1 cellular context compared by ENCODE assay signal in genomic region chr18:48540329-48541025, GRCh38.
TF ChIP-seq lines count a peak whose summit lies in the region.

No MANE protein-coding gene starts in this region.

TF ChIP-seq in HEK293, 187 proteins besides CTCF, POLR2A, EP300 and RAD21 (continued from another document):
- TF ChIP-seq ZFP69B (tag by site-specific recombination; IDR thresholded peaks at IDR 0.05) = no peak; the same call in 1 of the 2 replicates
- TF ChIP-seq ZNF394 (tag by site-specific recombination; IDR thresholded peaks at IDR 0.05; ENCODE audit: borderline replicate concordance) = no peak
- TF ChIP-seq HOXD13 (CRISPR knock-in tag; IDR thresholded peaks at IDR 0.05; ENCODE audit: borderline replicate concordance) = no peak; the same call in 1 of the 2 replicates
- TF ChIP-seq ZNF239 (tag by site-specific recombination; IDR thresholded peaks at IDR 0.05) = no peak
- TF ChIP-seq, protein P1, sequence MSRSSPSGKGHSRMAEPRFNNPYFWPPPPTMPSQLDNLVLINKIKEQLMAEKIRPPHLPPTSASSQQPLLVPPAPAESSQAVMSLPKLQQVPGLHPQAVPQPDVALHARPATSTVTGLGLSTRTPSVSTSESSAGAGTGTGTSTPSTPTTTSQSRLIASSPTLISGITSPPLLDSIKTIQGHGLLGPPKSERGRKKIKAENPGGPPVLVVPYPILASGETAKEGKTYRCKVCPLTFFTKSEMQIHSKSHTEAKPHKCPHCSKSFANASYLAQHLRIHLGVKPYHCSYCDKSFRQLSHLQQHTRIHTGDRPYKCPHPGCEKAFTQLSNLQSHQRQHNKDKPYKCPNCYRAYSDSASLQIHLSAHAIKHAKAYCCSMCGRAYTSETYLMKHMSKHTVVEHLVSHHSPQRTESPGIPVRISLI (tag by site-specific recombination; IDR thresholded peaks at IDR 0.05) = no peak
- no peak for TF ChIP-seq ZNF37A (tag by site-specific recombination; IDR thresholded peaks at IDR 0.05)
- TF ChIP-seq KLF7 (tag by site-specific recombination; IDR thresholded peaks at IDR 0.05; ENCODE audit: borderline replicate concordance) = 0 out of 2 replicates have a peak, but pooled peaks have one; percentile 17
- TF ChIP-seq ZNF707 (tag by site-specific recombination; IDR thresholded peaks at IDR 0.05) = no peak
- no peak for TF ChIP-seq ZBTB1 (tag by site-specific recombination; IDR thresholded peaks at IDR 0.05)
- TF ChIP-seq MEIS1 (CRISPR knock-in tag; IDR thresholded peaks at IDR 0.05; ENCODE audit: borderline replicate concordance) = no peak
- TF ChIP-seq ZNF626 (tag by site-specific recombination; IDR thresholded peaks at IDR 0.05) = no peak
- no peak for TF ChIP-seq ZNF664 (tag by site-specific recombination; IDR thresholded peaks at IDR 0.05)
- TF ChIP-seq ZNF692 (tag by site-specific recombination; IDR thresholded peaks at IDR 0.05) = peak; percentile 82
- no peak for TF ChIP-seq MYNN (tag by site-specific recombination; IDR thresholded peaks at IDR 0.05; ENCODE audit: borderline replicate concordance)
- TF ChIP-seq, protein P2, sequence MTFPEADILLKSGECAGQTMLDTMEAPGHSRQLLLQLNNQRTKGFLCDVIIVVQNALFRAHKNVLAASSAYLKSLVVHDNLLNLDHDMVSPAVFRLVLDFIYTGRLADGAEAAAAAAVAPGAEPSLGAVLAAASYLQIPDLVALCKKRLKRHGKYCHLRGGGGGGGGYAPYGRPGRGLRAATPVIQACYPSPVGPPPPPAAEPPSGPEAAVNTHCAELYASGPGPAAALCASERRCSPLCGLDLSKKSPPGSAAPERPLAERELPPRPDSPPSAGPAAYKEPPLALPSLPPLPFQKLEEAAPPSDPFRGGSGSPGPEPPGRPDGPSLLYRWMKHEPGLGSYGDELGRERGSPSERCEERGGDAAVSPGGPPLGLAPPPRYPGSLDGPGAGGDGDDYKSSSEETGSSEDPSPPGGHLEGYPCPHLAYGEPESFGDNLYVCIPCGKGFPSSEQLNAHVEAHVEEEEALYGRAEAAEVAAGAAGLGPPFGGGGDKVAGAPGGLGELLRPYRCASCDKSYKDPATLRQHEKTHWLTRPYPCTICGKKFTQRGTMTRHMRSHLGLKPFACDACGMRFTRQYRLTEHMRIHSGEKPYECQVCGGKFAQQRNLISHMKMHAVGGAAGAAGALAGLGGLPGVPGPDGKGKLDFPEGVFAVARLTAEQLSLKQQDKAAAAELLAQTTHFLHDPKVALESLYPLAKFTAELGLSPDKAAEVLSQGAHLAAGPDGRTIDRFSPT (tag by site-specific recombination; IDR thresholded peaks at IDR 0.05) = no peak
- no peak for TF ChIP-seq ZNF16 (tag by site-specific recombination; IDR thresholded peaks at IDR 0.05; ENCODE audit: low read depth)
- TF ChIP-seq KLF10 (tag by site-specific recombination; IDR thresholded peaks at IDR 0.05) = 0 out of 2 replicates have a peak, but pooled peaks have one; percentile 11
- TF ChIP-seq ZNF558 (tag by site-specific recombination; IDR thresholded peaks at IDR 0.05) = no peak
- no peak for TF ChIP-seq ZNF366 (tag by site-specific recombination; conservative IDR thresholded peaks at IDR 0.05)
- 0 out of 2 replicates have a peak, but pooled peaks have one; percentile 52 for TF ChIP-seq ZNF792 (tag by site-specific recombination; IDR thresholded peaks at IDR 0.05)
- TF ChIP-seq ZNF155 (tag by site-specific recombination; IDR thresholded peaks at IDR 0.05) = no peak
- no peak for TF ChIP-seq ZNF530 (tag by site-specific recombination; IDR thresholded peaks at IDR 0.05; ENCODE audit: low read depth)
- no peak for TF ChIP-seq ATF2 (tag by site-specific recombination; IDR thresholded peaks at IDR 0.05; ENCODE audit: low read depth)
- no peak for TF ChIP-seq ZNF514 (tag by site-specific recombination; IDR thresholded peaks at IDR 0.05)
- no peak for TF ChIP-seq ZNF114 (tag by site-specific recombination; IDR thresholded peaks at IDR 0.05)
- no peak for TF ChIP-seq ZNF561 (tag by site-specific recombination; IDR thresholded peaks at IDR 0.05; ENCODE audit: borderline replicate concordance)
- no peak for TF ChIP-seq ZNF426 (tag by site-specific recombination; IDR thresholded peaks at IDR 0.05)
- TF ChIP-seq ZNF791 (tag by site-specific recombination; IDR thresholded peaks at IDR 0.05) = no peak
- TF ChIP-seq REPIN1 (tag by site-specific recombination; IDR thresholded peaks at IDR 0.05; ENCODE audit: low read depth) = no peak
- no peak for TF ChIP-seq ZNF211 (tag by site-specific recombination; IDR thresholded peaks at IDR 0.05; ENCODE audit: low read depth)
- TF ChIP-seq ZNF416 (tag by site-specific recombination; IDR thresholded peaks at IDR 0.05) = no peak
- no peak for TF ChIP-seq ZNF658 (tag by site-specific recombination; IDR thresholded peaks at IDR 0.05)
- TF ChIP-seq ZNF169 (tag by site-specific recombination; IDR thresholded peaks at IDR 0.05) = no peak
- TF ChIP-seq ZBTB11 (tag by site-specific recombination; conservative IDR thresholded peaks at IDR 0.05; ENCODE audit: low read depth) = peak; percentile 25; the same call in 1 of the 2 replicates
- no peak for TF ChIP-seq ZNF311 (tag by site-specific recombination; IDR thresholded peaks at IDR 0.05; ENCODE audit: borderline replicate concordance)
- TF ChIP-seq ZNF202 (tag by site-specific recombination; IDR thresholded peaks at IDR 0.05; ENCODE audit: borderline replicate concordance) = no peak
- no peak for TF ChIP-seq ZBTB44 (tag by site-specific recombination; IDR thresholded peaks at IDR 0.05)
- no peak for TF ChIP-seq ZSCAN16 (tag by site-specific recombination; IDR thresholded peaks at IDR 0.05)
- TF ChIP-seq PRDM4 (tag by site-specific recombination; IDR thresholded peaks at IDR 0.05) = no peak; the same call in none of the 2 replicates
- TF ChIP-seq ZNF335 (tag by site-specific recombination; conservative IDR thresholded peaks at IDR 0.05) = peak; percentile 94
- no peak for TF ChIP-seq SETDB1 (IDR thresholded peaks at IDR 0.05; ENCODE audit: insufficient read length, low read length)
- peak; percentile 35 for TF ChIP-seq ZBTB48 (tag by site-specific recombination; IDR thresholded peaks at IDR 0.05)
- no peak for TF ChIP-seq HOXA7 (CRISPR knock-in tag; IDR thresholded peaks at IDR 0.05; ENCODE audit: borderline replicate concordance)
- TF ChIP-seq ZNF654 (tag by site-specific recombination; IDR thresholded peaks at IDR 0.05; ENCODE audit: low read depth) = no peak
